Comparison of ENCODE assay signal across 18 cellular contexts in genomic region chr3:4734454-4734853, GRCh38.
DNase-seq lines count a peak whose midpoint lies in the region; ATAC-seq and TF ChIP-seq lines count a peak whose summit lies in the region.
"Had no signal": no experiment of that assay in that cellular context is flagged by ENCODE, and none has a peak within 500 bp of the region (broad histone marks: within the 10 kb centered on the region; RNA-seq: fewer than 3 reads in every experiment).

No MANE protein-coding gene starts in this region.

- no peak for ATAC-seq in effector memory CD8-positive, alpha-beta T cell (replicated peaks)
- ATAC-seq: left lobe of liver had no signal

- no peaks in the 10 kb centered on the region for H3K27me3 ChIP-seq in WERI-Rb-1 (ENCODE audit: insufficient read depth, low read depth, severe bottlenecking)
- H3K27me3 ChIP-seq: esophagus squamous epithelium, neutrophil, SJSA1, spleen had no signal

- H3K4me3 ChIP-seq in WERI-Rb-1 (ENCODE audit: low read depth, low read length) = no peak overlapping the region
- H3K4me3 ChIP-seq: esophagus squamous epithelium, SJSA1, spleen had no signal

- TF ChIP-seq CTCF in WERI-Rb-1 (IDR thresholded peaks at IDR 0.05; ENCODE audit: low read depth, low read length) = no peak

- no peaks in the 10 kb centered on the region for H3K36me3 ChIP-seq in WERI-Rb-1
- H3K36me3 ChIP-seq: neutrophil, SJSA1 had no signal

- peaks cover 74% of the 10 kb centered on the region for H3K4me1 Mint-ChIP-seq in T-helper 1 cell treated with Interleukin-12 subunit alpha and Interleukin-12 subunit beta and Interleukin-4 antibody, amounts not matched to agents 30 μg/mL and 1 μg/mL, for 36 hours (ENCODE audit: low read depth)
- peaks cover 32 to 34% of the 10 kb centered on the region in 2 donors for H3K4me1 Mint-ChIP-seq in effector memory CD8-positive, alpha-beta T cell (ENCODE audit: low read depth in 2 of 2)

- H3K36me3 Mint-ChIP-seq in T-helper 1 cell treated with Interleukin-12 subunit alpha and Interleukin-12 subunit beta and Interleukin-4 antibody, amounts not matched to agents 30 μg/mL and 1 μg/mL, for 36 hours (ENCODE audit: low read depth) = peaks cover 61% of the 10 kb centered on the region
- peaks cover 16% of the 10 kb centered on the region for H3K36me3 Mint-ChIP-seq in effector memory CD8-positive, alpha-beta T cell (ENCODE audit: insufficient read depth)

- H3K27ac Mint-ChIP-seq in T-helper 1 cell treated with Interleukin-12 subunit alpha and Interleukin-12 subunit beta and Interleukin-4 antibody, amounts not matched to agents 30 μg/mL and 1 μg/mL, for 36 hours = peak overlapping the region; percentile 69
- no peak overlapping the region for H3K27ac Mint-ChIP-seq in effector memory CD8-positive, alpha-beta T cell
- H3K27ac Mint-ChIP-seq: activated naive CD4-positive, alpha-beta T cell treated with anti-CD3 and anti-CD28 coated beads for 36 hours had no signal

- H3K27me3 Mint-ChIP-seq in T-helper 1 cell treated with Interleukin-12 subunit alpha and Interleukin-12 subunit beta and Interleukin-4 antibody, amounts not matched to agents 30 μg/mL and 1 μg/mL, for 36 hours (ENCODE audit: low read depth) = no peaks in the 10 kb centered on the region
- no peaks in the 10 kb centered on the region for H3K27me3 Mint-ChIP-seq in effector memory CD8-positive, alpha-beta T cell

- peaks cover 9% of the 10 kb centered on the region for H3K9me3 Mint-ChIP-seq in T-helper 1 cell treated with Interleukin-12 subunit alpha and Interleukin-12 subunit beta and Interleukin-4 antibody, amounts not matched to agents 30 μg/mL and 1 μg/mL, for 36 hours
- H3K9me3 Mint-ChIP-seq in effector memory CD8-positive, alpha-beta T cell = no peaks in the 10 kb centered on the region
- H3K9me3 Mint-ChIP-seq: activated naive CD4-positive, alpha-beta T cell treated with anti-CD3 and anti-CD28 coated beads for 36 hours had no signal

- peak overlapping the region; percentile 4 for H3K4me3 Mint-ChIP-seq in T-helper 1 cell treated with Interleukin-12 subunit alpha and Interleukin-12 subunit beta and Interleukin-4 antibody, amounts not matched to agents 30 μg/mL and 1 μg/mL, for 36 hours
- no peak overlapping the region for H3K4me3 Mint-ChIP-seq in effector memory CD8-positive, alpha-beta T cell
- H3K4me3 Mint-ChIP-seq: activated naive CD4-positive, alpha-beta T cell treated with anti-CD3 and anti-CD28 coated beads for 36 hours had no signal

- H3K27ac ChIP-seq in WERI-Rb-1 = no peak overlapping the region
- H3K27ac ChIP-seq: neutrophil, SJSA1, spleen had no signal

- TF ChIP-seq RAD21 in Ishikawa (IDR thresholded peaks at IDR 0.05; ENCODE audit: low read depth) = no peak

- no peak for TF ChIP-seq EP300 in Ishikawa (IDR thresholded peaks at IDR 0.05; ENCODE audit: borderline replicate concordance)

- DNase-seq in T-helper 1 cell = no peak
- peak; percentile 94 for DNase-seq in NCI-H69 (lab: John Stamatoyannopoulos, UW)
- peak; percentile 13 for DNase-seq in cerebellar cortex (ENCODE audit: low spot score)
- no peak for DNase-seq in WERI-Rb-1
- no peak for DNase-seq in effector memory CD8-positive, alpha-beta T cell
- no peak for DNase-seq in foreskin melanocyte
- DNase-seq: activated naive CD4-positive, alpha-beta T cell treated with anti-CD3 and anti-CD28 coated beads for 36 hours; activated T-cell treated with anti-CD3 and anti-CD28 coated beads, Interleukin-2, amount 50 U/mL, for 1 hour; effector CD8-positive, alpha-beta T cell; esophagus squamous epithelium; midbrain; spleen; T1000 had no signal

- H3K9me3 ChIP-seq in WERI-Rb-1 (ENCODE audit: severe bottlenecking) = no peaks in the 10 kb centered on the region
- H3K9me3 ChIP-seq: esophagus squamous epithelium, neutrophil, SJSA1, spleen had no signal

TF ChIP-seq in Ishikawa, 13 proteins besides CTCF, POLR2A, EP300 and RAD21:
- no peak for TF ChIP-seq USF1 (IDR thresholded peaks at IDR 0.05)
- peak; percentile 28; the same call in 1 of the 2 replicates for TF ChIP-seq NFIC (IDR thresholded peaks at IDR 0.05)

Comparison
In these comparisons a context has a peak if more than half of its experiments do, and no peak if none do; other contexts are left out.
1. DNase-seq: peak in NCI-H69 (single experiment) and cerebellar cortex (single experiment); none in T-helper 1 cell (0 of 5), WERI-Rb-1 (single experiment), effector memory CD8-positive, alpha-beta T cell (0 of 3) and foreskin melanocyte (single experiment).